In the genomic region with DNA sequence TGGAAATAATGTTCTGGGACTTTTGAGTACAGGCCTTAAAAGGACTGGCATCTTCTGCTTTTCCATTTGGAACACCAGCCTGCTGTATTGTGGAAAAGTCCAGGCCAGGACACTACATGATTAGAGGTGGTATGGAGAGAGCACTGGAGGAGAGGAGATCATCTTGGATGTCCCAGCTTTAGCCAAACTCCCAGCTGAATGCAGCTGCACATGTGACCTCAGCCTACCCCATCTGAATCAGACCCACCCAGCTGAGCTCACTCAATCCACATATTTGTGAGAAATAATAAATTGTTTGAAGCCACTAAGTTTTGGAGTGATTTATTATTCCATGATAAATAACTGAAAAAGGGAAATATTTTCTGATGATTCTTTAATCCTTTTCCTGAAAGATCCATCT, we compare ENCODE assay signal across 34 cellular contexts. TPM values are rescaled to one million over a fixed set of nuclear protein-coding genes. Genes with fewer than 3 reads are reported as not detected.
"Had no signal": no experiment of that assay in that cellular context is flagged by ENCODE, and none has a peak within 500 bp of the region (broad histone marks: within the 10 kb centered on the region; RNA-seq: fewer than 3 reads in every experiment).

No MANE protein-coding gene starts in this region.

- H3K4me3 Mint-ChIP-seq: activated CD4-positive, alpha-beta T cell treated with anti-CD3 and anti-CD28 coated beads, Interleukin-2, amount 10 ng/mL, durations not matched to agents 24 days and 14 days; activated CD8-positive, alpha-beta T cell treated with anti-CD3 and anti-CD28 coated beads for 36 hours; activated naive CD8-positive, alpha-beta T cell treated with anti-CD3 and anti-CD28 coated beads for 36 hours; activated T-cell treated with anti-CD3 and anti-CD28 coated beads, Interleukin-2, amount 50 U/mL, for 72 hours; activated T-helper 17 cell treated with anti-CD3 and anti-CD28 coated beads, Interleukin-2, amount 50 U/mL, for 72 hours; T-helper 1 cell treated with Interleukin-12 subunit alpha and Interleukin-12 subunit beta and Interleukin-4 antibody, amounts not matched to agents 30 μg/mL and 1 μg/mL, for 36 hours; T-helper 2 cell treated with Interferon-gamma antibody and Interleukin-4, amounts not matched to agents 5 μg/mL and 100 μg/mL, for 36 hours had no signal

- H3K27me3 ChIP-seq: ascending aorta, Peyer's patch had no signal

- H3K27me3 Mint-ChIP-seq: activated CD4-positive, alpha-beta T cell treated with anti-CD3 and anti-CD28 coated beads, Interleukin-2, amount 10 ng/mL, durations not matched to agents 24 days and 14 days; activated CD8-positive, alpha-beta T cell treated with anti-CD3 and anti-CD28 coated beads for 36 hours had no signal

- H3K4me1 ChIP-seq: ascending aorta, Peyer's patch had no signal

- H3K9me3 ChIP-seq: ascending aorta, Peyer's patch, SJCRH30 had no signal

- H3K36me3 ChIP-seq: ascending aorta, Peyer's patch, SJCRH30 had no signal

- H3K9me3 Mint-ChIP-seq: activated CD4-positive, alpha-beta T cell treated with anti-CD3 and anti-CD28 coated beads, Interleukin-2, amount 10 ng/mL, durations not matched to agents 24 days and 14 days; activated CD8-positive, alpha-beta T cell treated with anti-CD3 and anti-CD28 coated beads for 36 hours; activated naive CD8-positive, alpha-beta T cell treated with anti-CD3 and anti-CD28 coated beads for 36 hours; activated T-cell treated with anti-CD3 and anti-CD28 coated beads, Interleukin-2, amount 50 U/mL, for 72 hours; activated T-helper 17 cell treated with anti-CD3 and anti-CD28 coated beads, Interleukin-2, amount 50 U/mL, for 72 hours; T-helper 1 cell treated with Interleukin-12 subunit alpha and Interleukin-12 subunit beta and Interleukin-4 antibody, amounts not matched to agents 30 μg/mL and 1 μg/mL, for 36 hours; T-helper 2 cell treated with Interferon-gamma antibody and Interleukin-4, amounts not matched to agents 5 μg/mL and 100 μg/mL, for 36 hours had no signal

- DNase-seq: activated CD4-positive, alpha-beta T cell treated with anti-CD3 and anti-CD28 coated beads, Interleukin-2, amount 10 ng/mL, durations not matched to agents 24 days and 14 days; activated CD4-positive, alpha-beta T cell treated with anti-CD3 and anti-CD28 coated beads, Interleukin-2, amount 50 U/mL, for 4 hours; activated CD8-positive, alpha-beta T cell treated with anti-CD3 and anti-CD28 coated beads for 36 hours; activated effector memory CD4-positive, alpha-beta T cell treated with anti-CD3 and anti-CD28 coated beads, Interleukin-2, amount 50 U/mL, for 16 hours; activated naive CD4-positive, alpha-beta T cell; activated naive CD4-positive, alpha-beta T cell treated with anti-CD3 and anti-CD28 coated beads, Interleukin-2, amount 50 U/mL, for 16 hours; activated naive CD8-positive, alpha-beta T cell treated with anti-CD3 and anti-CD28 coated beads for 36 hours; activated T-cell treated with anti-CD3 and anti-CD28 coated beads, Interleukin-2, amount 50 U/mL, for 1 hour; activated T-cell treated with anti-CD3 and anti-CD28 coated beads, Interleukin-2, amount 50 U/mL, for 72 hours; amniotic stem cell; IMR-90; NCI-H1092 treated with DMSO at 0.1 percent for 48 hours; NCI-H1417; NCI-H146; NCI-H187; NCI-H2029 treated with DMSO at 0.1 percent for 48 hours; NCI-H2107; NCI-H2171; NCI-H510A; NCI-H526; NCI-H748 treated with DMSO at 0.1 percent for 48 hours; NK-92 treated with Interleukin-12 subunit alpha and Interleukin-12 subunit beta, amount 100 ng/mL, for 24 hours; PC-3; Peyer's patch; SHP77; SJCRH30 had no signal

- H3K27ac ChIP-seq: ascending aorta, Peyer's patch, RWPE1, SJCRH30, SK-N-MC had no signal

- H3K4me3 ChIP-seq: ascending aorta, K562, Peyer's patch, SJCRH30, SK-N-MC had no signal

- ATAC-seq: activated CD8-positive, alpha-beta T cell treated with anti-CD3 and anti-CD28 coated beads for 36 hours; activated T-cell treated with anti-CD3 and anti-CD28 coated beads, Interleukin-2, amount 50 U/mL, for 72 hours; activated T-helper 17 cell treated with anti-CD3 and anti-CD28 coated beads, Interleukin-2, amount 50 U/mL, for 72 hours; K562; PC-3 had no signal

- H3K27ac Mint-ChIP-seq: activated CD4-positive, alpha-beta T cell treated with anti-CD3 and anti-CD28 coated beads, Interleukin-2, amount 10 ng/mL, durations not matched to agents 24 days and 14 days; activated CD8-positive, alpha-beta T cell treated with anti-CD3 and anti-CD28 coated beads for 36 hours; activated naive CD8-positive, alpha-beta T cell treated with anti-CD3 and anti-CD28 coated beads for 36 hours; activated T-cell treated with anti-CD3 and anti-CD28 coated beads, Interleukin-2, amount 50 U/mL, for 72 hours; activated T-helper 17 cell treated with anti-CD3 and anti-CD28 coated beads, Interleukin-2, amount 50 U/mL, for 72 hours; T-helper 1 cell treated with Interleukin-12 subunit alpha and Interleukin-12 subunit beta and Interleukin-4 antibody, amounts not matched to agents 30 μg/mL and 1 μg/mL, for 36 hours; T-helper 2 cell treated with Interferon-gamma antibody and Interleukin-4, amounts not matched to agents 5 μg/mL and 100 μg/mL, for 36 hours had no signal

- H3K4me1 Mint-ChIP-seq: activated CD4-positive, alpha-beta T cell treated with anti-CD3 and anti-CD28 coated beads, Interleukin-2, amount 10 ng/mL, durations not matched to agents 24 days and 14 days; activated naive CD8-positive, alpha-beta T cell treated with anti-CD3 and anti-CD28 coated beads for 36 hours; activated T-helper 17 cell treated with anti-CD3 and anti-CD28 coated beads, Interleukin-2, amount 50 U/mL, for 72 hours had no signal

- H3K36me3 Mint-ChIP-seq: activated naive CD8-positive, alpha-beta T cell treated with anti-CD3 and anti-CD28 coated beads for 36 hours had no signal

RNA-seq across cellular contexts. Expression of a gene that starts 54.9 kb away (rescaled TPM):
- total RNA-seq: activated CD8-positive, alpha-beta memory T cell treated with anti-CD3 and anti-CD28 coated beads for 36 hours; activated CD8-positive, alpha-beta T cell treated with anti-CD3 and anti-CD28 coated beads for 36 hours; activated naive CD8-positive, alpha-beta T cell treated with anti-CD3 and anti-CD28 coated beads for 36 hours; activated T-cell treated with anti-CD3 and anti-CD28 coated beads, Interleukin-2, amount 50 U/mL, for 72 hours; activated T-helper 17 cell treated with anti-CD3 and anti-CD28 coated beads, Interleukin-2, amount 50 U/mL, for 72 hours; K562 had no signal
- polyA plus RNA-seq: K562 had no signal
